In genomic region chr1:64266941-64267340, GRCh38 we compare ENCODE assay signal across 24 cellular contexts.
DNase-seq lines count a peak whose midpoint lies in the region; ATAC-seq, FAIRE-seq and TF ChIP-seq lines count a peak whose summit lies in the region.
"Had no signal": no experiment of that assay in that cellular context is flagged by ENCODE, and none has a peak within 500 bp of the region (broad histone marks: within the 10 kb centered on the region; RNA-seq: fewer than 3 reads in every experiment).

No MANE protein-coding gene starts in this region.

- no peak overlapping the region for H3K9ac ChIP-seq in SK-N-MC (ENCODE audit: insufficient read length)
- H3K9ac ChIP-seq: BLaER1 treated with 17β-estradiol and CSF1 and Interleukin-3, amounts not matched to agents 10 nM and 100 nM had no signal

- H3K4me1 Mint-ChIP-seq in stimulated activated naive B cell treated with anti-CD40 and anti-IgM and Interleukin-4, amounts not matched to agents 10 μg/mL and 1 μg/mL and 100 μg/mL, for 72 hours, result no peaks in the 10 kb centered on the region
- H3K4me1 Mint-ChIP-seq: CD8-positive, alpha-beta memory T cell had no signal

- H3K27ac Mint-ChIP-seq in stimulated activated naive B cell treated with anti-CD40 and anti-IgM and Interleukin-4, amounts not matched to agents 10 μg/mL and 1 μg/mL and 100 μg/mL, for 72 hours, result no peak overlapping the region
- H3K27ac Mint-ChIP-seq: CD4-positive, alpha-beta T cell; CD8-positive, alpha-beta memory T cell; HFFc6 had no signal

- H3K4me1 ChIP-seq in A673 (ENCODE audit: insufficient read depth, low read length, poor library complexity, severe bottlenecking), result peaks cover 38% of the 10 kb centered on the region
- H3K4me1 ChIP-seq: BE2C, HAP-1 had no signal

- no TSS peak for BruUV-seq in A673 (replicated peaks; lab: Mats Ljungman, UMichigan)

- H3K4me3 Mint-ChIP-seq in stimulated activated naive B cell treated with anti-CD40 and anti-IgM and Interleukin-4, amounts not matched to agents 10 μg/mL and 1 μg/mL and 100 μg/mL, for 72 hours, result no peak overlapping the region
- H3K4me3 Mint-ChIP-seq: CD4-positive, alpha-beta T cell; CD8-positive, alpha-beta memory T cell; HFFc6 had no signal

- H3K27ac ChIP-seq in A673 (ENCODE audit: low read depth, low read length, poor library complexity, severe bottlenecking) (peak overlapping the region; percentile 52), SK-N-MC (peak overlapping the region; percentile 49; the same call in 1 of the 2 replicates)
- H3K27ac ChIP-seq: BLaER1 treated with 17β-estradiol and CSF1 and Interleukin-3, amounts not matched to agents 10 nM and 100 nM had no signal

- POLR2A ChIA-PET in A673 (lab: Charles Lee; ENCODE audit: low non-redundant PET), result no interaction called here

- H3K36me3 ChIP-seq in A673 (ENCODE audit: insufficient read depth, low read length, poor library complexity, severe bottlenecking) (no peaks in the 10 kb centered on the region), SK-N-MC (ENCODE audit: insufficient read depth, low read length) (no peaks in the 10 kb centered on the region)
- H3K36me3 ChIP-seq: BE2C; BLaER1 treated with 17β-estradiol and CSF1 and Interleukin-3, amounts not matched to agents 10 nM and 100 nM; HAP-1 had no signal

- TF ChIP-seq CTCF in A673 (conservative IDR thresholded peaks at IDR 0.05; ENCODE audit: low read depth, low read length), result no peak

- H3K36me3 Mint-ChIP-seq in stimulated activated naive B cell treated with anti-CD40 and anti-IgM and Interleukin-4, amounts not matched to agents 10 μg/mL and 1 μg/mL and 100 μg/mL, for 72 hours, result no peaks in the 10 kb centered on the region
- H3K36me3 Mint-ChIP-seq: CD14-positive monocyte; CD8-positive, alpha-beta memory T cell had no signal

- FAIRE-seq in GM12891 (lab: Jason Lieb, UNC), result no peak
- FAIRE-seq: A204.1, D721Med, GM12892, H54 had no signal

- DNase-seq in A673 (ENCODE audit: low spot score) (no peak), GM12891 (ENCODE audit: insufficient read length, low spot score) (no peak), SK-N-MC (ENCODE audit: low read depth, low spot score) (no peak), NCI-H2081 treated with DMSO at 0.1 percent for 48 hours (lab: John Stamatoyannopoulos, UW) (no peak)
- DNase-seq in stimulated activated naive B cell treated with anti-CD40 and anti-IgM and Interleukin-4, amounts not matched to agents 10 μg/mL and 1 μg/mL and 100 μg/mL, for 72 hours, result no peak
- DNase-seq in stimulated activated CD4-positive, alpha-beta T cell treated with anti-CD3 and anti-CD28 coated beads, Interleukin-4, amount 100 ng/mL, for 24 hours, result no peak
- DNase-seq: ACHN; AML-193; BE2C; CD4-positive, alpha-beta T cell; CD8-positive, alpha-beta memory T cell; DMS 273 treated with DMSO at 0.1 percent for 48 hours; DMS79; EL; GDM1; GOT3; HFFc6 had no signal

- H3K4me3 ChIP-seq in A673 (ENCODE audit: low read depth, low read length, poor library complexity, severe bottlenecking) (no peak overlapping the region), SK-N-MC (no peak overlapping the region)
- H3K4me3 ChIP-seq: BLaER1 treated with 17β-estradiol and CSF1 and Interleukin-3, amounts not matched to agents 10 nM and 100 nM; HAP-1 had no signal

- CTCF ChIA-PET in A673 (lab: Charles Lee), result no interaction called here

- intact Hi-C loops in A673 (cut with micrococcal nuclease; ENCODE audit: unreplicated experiment), result loop anchor here (5.0 to 10.0 kb wide), 4 partner anchors 218 to 798 kb away; partner anchors contain the start of gene RAVER2

- no peak for TF ChIP-seq POLR2A in GM12891 (IDR thresholded peaks at IDR 0.05; ENCODE audit: low read depth, low read length)

- H3K9me3 Mint-ChIP-seq in stimulated activated naive B cell treated with anti-CD40 and anti-IgM and Interleukin-4, amounts not matched to agents 10 μg/mL and 1 μg/mL and 100 μg/mL, for 72 hours, result no peaks in the 10 kb centered on the region
- H3K9me3 Mint-ChIP-seq: CD14-positive monocyte; CD4-positive, alpha-beta T cell; CD8-positive, alpha-beta memory T cell; HFFc6 had no signal

- no peaks in the 10 kb centered on the region for H3K27me3 ChIP-seq in A673 (replicated peaks; ENCODE audit: insufficient read depth, low read depth, low read length, poor library complexity)
- H3K27me3 ChIP-seq: BE2C; BLaER1 treated with 17β-estradiol and CSF1 and Interleukin-3, amounts not matched to agents 10 nM and 100 nM had no signal

- H3K9me3 ChIP-seq in A673 (ENCODE audit: low read depth, low read length, poor library complexity, severe bottlenecking), result no peaks in the 10 kb centered on the region
- no peaks in the 10 kb centered on the region for H3K9me3 ChIP-seq in SK-N-MC (ENCODE audit: low read depth, low read length)
- H3K9me3 ChIP-seq: BE2C; BLaER1 treated with 17β-estradiol and CSF1 and Interleukin-3, amounts not matched to agents 10 nM and 100 nM; HAP-1 had no signal

- H3K27me3 Mint-ChIP-seq in stimulated activated naive B cell treated with anti-CD40 and anti-IgM and Interleukin-4, amounts not matched to agents 10 μg/mL and 1 μg/mL and 100 μg/mL, for 72 hours, result peaks cover 16 to 26% of the 10 kb centered on the region in 2 donors

- ATAC-seq in stimulated activated naive B cell treated with anti-CD40 and anti-IgM and Interleukin-4, amounts not matched to agents 10 μg/mL and 1 μg/mL and 100 μg/mL, for 72 hours (replicated peaks), result peak; percentile 49 to 67

TF ChIP-seq in GM12891, 5 proteins besides CTCF, POLR2A, EP300 and RAD21:
- TF ChIP-seq POLR2AphosphoS5 (IDR thresholded peaks at IDR 0.05; ENCODE audit: low read depth, low read length) (no peak), SPI1 (IDR thresholded peaks at IDR 0.05; ENCODE audit: low read depth, low read length) (peak; percentile 67)
